ENCODE assay signal across 10 cellular contexts in genomic region chr6:121932071-121933009, GRCh38.
DNase-seq lines count a peak whose midpoint lies in the region; ATAC-seq and TF ChIP-seq lines count a peak whose summit lies in the region.
"Had no signal": no experiment of that assay in that cellular context is flagged by ENCODE, and none has a peak within 500 bp of the region (broad histone marks: within the 10 kb centered on the region; RNA-seq: fewer than 3 reads in every experiment).

No MANE protein-coding gene starts in this region.

- H3K4me3 ChIP-seq in ACC112 (ENCODE audit: low read depth, low read length) (peak overlapping the region; percentile 4; the same call in 1 of the 2 replicates), spleen (no peak overlapping the region)

- H3K27ac ChIP-seq in ACC112 (ENCODE audit: low read depth, low read length) (peak overlapping the region; percentile 7), spleen (peak overlapping the region in 1 of 8 donors; percentile 40)

- intact Hi-C loops in spleen (cut with DNase I; ENCODE audit: low total_unique reads), result no loop called here

- 27 to 37% (median 35%) methylated on average over 13 of the region's 13 CpGs for WGBS in spleen, 5 donors

- no peak overlapping the region for H2AFZ ChIP-seq in ACC112 (ENCODE audit: low read length, unreplicated experiment)

- H3K9me3 ChIP-seq in spleen, result peaks cover 0 to 12% (median 2%) of the 10 kb centered on the region in 8 donors

- no peak for TF ChIP-seq POLR2A in spleen (IDR thresholded peaks at IDR 0.05)

- ATAC-seq in HG03097 (IDR thresholded peaks at IDR 0.05; ENCODE audit: low FRiP score, unreplicated experiment) (no peak), HG02588 (IDR thresholded peaks at IDR 0.05; ENCODE audit: unreplicated experiment) (no peak)

- H3K27me3 ChIP-seq in ACC112 (ENCODE audit: insufficient read depth, low read length) (no peaks in the 10 kb centered on the region), spleen (replicated peaks in 1 of 7) (no peaks in the 10 kb centered on the region)

- H3K79me2 ChIP-seq in ACC112 (ENCODE audit: control insufficient read depth, insufficient read depth, low read length, unreplicated experiment), result no peaks in the 10 kb centered on the region

- TF ChIP-seq CTCF in spleen (IDR thresholded peaks at IDR 0.05 in 8 of 11, conservative IDR thresholded peaks at IDR 0.05 in 3 of 11), result no peak

- DNase-seq in HT1080 (ENCODE audit: low read depth) (peak; percentile 81), cerebellar cortex (ENCODE audit: low spot score) (peak; percentile 94), left kidney (ENCODE audit: low read depth, low spot score) (peak; percentile 95), spleen (no peak)
- no peak for DNase-seq in stimulated activated CD4-positive, alpha-beta T cell treated with anti-CD3 and anti-CD28 coated beads, Interleukin-2, amount 100 ng/mL, for 48 hours
- DNase-seq: CD4-positive, alpha-beta memory T cell; naive B cell had no signal

- H3K4me1 ChIP-seq in ACC112 (ENCODE audit: control insufficient read depth, insufficient read depth, low read length, unreplicated experiment), result peaks cover 18% of the 10 kb centered on the region
- H3K4me1 ChIP-seq in spleen, result no peaks in the 10 kb centered on the region

- H3K36me3 ChIP-seq in ACC112 (ENCODE audit: insufficient read depth, low read length) (no peaks in the 10 kb centered on the region), spleen (no peaks in the 10 kb centered on the region)

Comparison
In these comparisons a context has a peak if more than half of its experiments do, and no peak if none do; other contexts are left out.
1. DNase-seq: peak in HT1080 (single experiment), cerebellar cortex (single experiment) and left kidney (single experiment); none in stimulated activated CD4-positive, alpha-beta T cell treated with anti-CD3 and anti-CD28 coated beads, Interleukin-2, amount 100 ng/mL, for 48 hours (0 of 2) and spleen (single experiment).